In genomic region chr20:38645980-38646858, GRCh38 we compare ENCODE assay signal across 1 cellular context.
TF ChIP-seq lines count a peak whose summit lies in the region.

No MANE protein-coding gene starts in this region.

TF ChIP-seq in K562, 482 proteins besides CTCF, POLR2A, EP300 and RAD21 (continued from another document and continues in another):
- TF ChIP-seq CCNT2 (IDR thresholded peaks at IDR 0.05; ENCODE audit: borderline replicate concordance, extremely low read depth, insufficient read length, low read depth, low read length), result no peak
- TF ChIP-seq, protein P1, sequence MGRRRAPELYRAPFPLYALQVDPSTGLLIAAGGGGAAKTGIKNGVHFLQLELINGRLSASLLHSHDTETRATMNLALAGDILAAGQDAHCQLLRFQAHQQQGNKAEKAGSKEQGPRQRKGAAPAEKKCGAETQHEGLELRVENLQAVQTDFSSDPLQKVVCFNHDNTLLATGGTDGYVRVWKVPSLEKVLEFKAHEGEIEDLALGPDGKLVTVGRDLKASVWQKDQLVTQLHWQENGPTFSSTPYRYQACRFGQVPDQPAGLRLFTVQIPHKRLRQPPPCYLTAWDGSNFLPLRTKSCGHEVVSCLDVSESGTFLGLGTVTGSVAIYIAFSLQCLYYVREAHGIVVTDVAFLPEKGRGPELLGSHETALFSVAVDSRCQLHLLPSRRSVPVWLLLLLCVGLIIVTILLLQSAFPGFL (CRISPR knock-in tag; IDR thresholded peaks at IDR 0.05), result peak; percentile 77; the same call in 1 of the 2 replicates
- TF ChIP-seq, protein P2, sequence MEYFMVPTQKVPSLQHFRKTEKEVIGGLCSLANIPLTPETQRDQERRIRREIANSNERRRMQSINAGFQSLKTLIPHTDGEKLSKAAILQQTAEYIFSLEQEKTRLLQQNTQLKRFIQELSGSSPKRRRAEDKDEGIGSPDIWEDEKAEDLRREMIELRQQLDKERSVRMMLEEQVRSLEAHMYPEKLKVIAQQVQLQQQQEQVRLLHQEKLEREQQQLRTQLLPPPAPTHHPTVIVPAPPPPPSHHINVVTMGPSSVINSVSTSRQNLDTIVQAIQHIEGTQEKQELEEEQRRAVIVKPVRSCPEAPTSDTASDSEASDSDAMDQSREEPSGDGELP (CRISPR knock-in tag; IDR thresholded peaks at IDR 0.05; ENCODE audit: borderline replicate concordance), result peak; percentile 66; the same call in 1 of the 2 replicates
- no peak for TF ChIP-seq ZNF785 (CRISPR knock-in tag; IDR thresholded peaks at IDR 0.05)
- TF ChIP-seq, protein P3, sequence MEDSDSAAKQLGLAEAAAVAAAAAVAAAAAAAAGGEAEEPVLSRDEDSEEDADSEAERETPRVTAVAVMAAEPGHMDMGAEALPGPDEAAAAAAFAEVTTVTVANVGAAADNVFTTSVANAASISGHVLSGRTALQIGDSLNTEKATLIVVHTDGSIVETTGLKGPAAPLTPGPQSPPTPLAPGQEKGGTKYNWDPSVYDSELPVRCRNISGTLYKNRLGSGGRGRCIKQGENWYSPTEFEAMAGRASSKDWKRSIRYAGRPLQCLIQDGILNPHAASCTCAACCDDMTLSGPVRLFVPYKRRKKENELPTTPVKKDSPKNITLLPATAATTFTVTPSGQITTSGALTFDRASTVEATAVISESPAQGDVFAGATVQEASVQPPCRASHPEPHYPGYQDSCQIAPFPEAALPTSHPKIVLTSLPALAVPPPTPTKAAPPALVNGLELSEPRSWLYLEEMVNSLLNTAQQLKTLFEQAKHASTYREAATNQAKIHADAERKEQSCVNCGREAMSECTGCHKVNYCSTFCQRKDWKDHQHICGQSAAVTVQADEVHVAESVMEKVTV (CRISPR knock-in tag; IDR thresholded peaks at IDR 0.05), result peak; percentile 80
- TF ChIP-seq MEF2A (IDR thresholded peaks at IDR 0.05; ENCODE audit: control insufficient read depth, low read depth, low read length), result no peak
- no peak for TF ChIP-seq CREB1 (IDR thresholded peaks at IDR 0.05)
- TF ChIP-seq CREB1 (CRISPR knock-in tag; IDR thresholded peaks at IDR 0.05), result peak; percentile 62; the same call in 1 of the 2 replicates
- TF ChIP-seq HINFP (tag; conservative IDR thresholded peaks at IDR 0.05; ENCODE audit: low read depth), result no peak
- TF ChIP-seq MAZ (CRISPR knock-in tag; conservative IDR thresholded peaks at IDR 0.05 in 1 of 2, IDR thresholded peaks at IDR 0.05 in 1 of 2), result peak in 1 of 2 experiments; percentile 87; a peak in 2 of 4 replicates
- TF ChIP-seq FOXA3 (CRISPR knock-in tag; conservative IDR thresholded peaks at IDR 0.05 in 1 of 2, IDR thresholded peaks at IDR 0.05 in 1 of 2), result peak in 1 of 2 experiments; percentile 26; a peak in 1 of 4 replicates
- TF ChIP-seq CREM (IDR thresholded peaks at IDR 0.05; ENCODE audit: low read depth), result peak; percentile 65
- TF ChIP-seq, protein P4, sequence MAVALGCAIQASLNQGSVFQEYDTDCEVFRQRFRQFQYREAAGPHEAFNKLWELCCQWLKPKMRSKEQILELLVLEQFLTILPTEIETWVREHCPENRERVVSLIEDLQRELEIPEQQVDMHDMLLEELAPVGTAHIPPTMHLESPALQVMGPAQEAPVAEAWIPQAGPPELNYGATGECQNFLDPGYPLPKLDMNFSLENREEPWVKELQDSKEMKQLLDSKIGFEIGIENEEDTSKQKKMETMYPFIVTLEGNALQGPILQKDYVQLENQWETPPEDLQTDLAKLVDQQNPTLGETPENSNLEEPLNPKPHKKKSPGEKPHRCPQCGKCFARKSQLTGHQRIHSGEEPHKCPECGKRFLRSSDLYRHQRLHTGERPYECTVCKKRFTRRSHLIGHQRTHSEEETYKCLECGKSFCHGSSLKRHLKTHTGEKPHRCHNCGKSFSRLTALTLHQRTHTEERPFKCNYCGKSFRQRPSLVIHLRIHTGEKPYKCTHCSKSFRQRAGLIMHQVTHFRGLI (CRISPR knock-in tag; IDR thresholded peaks at IDR 0.05), result no peak
- peak in 1 of 2 experiments; percentile 59; a peak in 2 of 4 replicates for TF ChIP-seq RCOR1 (IDR thresholded peaks at IDR 0.05; ENCODE audit: borderline replicate concordance in 1 of 2, low read depth in 2 of 2, low read length in 2 of 2)
- peak; percentile 23 for TF ChIP-seq ZFP36 (IDR thresholded peaks at IDR 0.05; ENCODE audit: low read depth, low read length, partially characterized antibody)
- TF ChIP-seq HMGN3 (IDR thresholded peaks at IDR 0.05; ENCODE audit: borderline replicate concordance, extremely low read depth, insufficient read length, low read depth, low read length), result peak; percentile 70
- peak in 1 of 2 experiments; percentile 64; a peak in 1 of 4 replicates for TF ChIP-seq TBL1XR1 (IDR thresholded peaks at IDR 0.05; ENCODE audit: low read length in 2 of 2)
- TF ChIP-seq TEAD4 (IDR thresholded peaks at IDR 0.05; ENCODE audit: low read length), result no peak
- no peak for TF ChIP-seq TEAD4 (CRISPR knock-in tag; IDR thresholded peaks at IDR 0.05; ENCODE audit: borderline replicate concordance)
- peak; percentile 55; the same call in 1 of the 2 replicates for TF ChIP-seq GABPB1 (CRISPR knock-in tag; IDR thresholded peaks at IDR 0.05)
- TF ChIP-seq RBM25 (IDR thresholded peaks at IDR 0.05; ENCODE audit: low read depth, low read length, severe bottlenecking), result no peak
- peak; percentile 97 for TF ChIP-seq KLF13 (tag; IDR thresholded peaks at IDR 0.05; ENCODE audit: borderline replicate concordance, low read depth)
- TF ChIP-seq ZBTB8A (IDR thresholded peaks at IDR 0.05; ENCODE audit: partially characterized antibody), result no peak
- no peak for TF ChIP-seq HEY1 (CRISPR knock-in tag; IDR thresholded peaks at IDR 0.05; ENCODE audit: borderline replicate concordance)
- TF ChIP-seq NR2C2 (CRISPR knock-in tag; IDR thresholded peaks at IDR 0.05), result peak; percentile 44; the same call in 1 of the 2 replicates
- TF ChIP-seq NR2C2 (tag; IDR thresholded peaks at IDR 0.05), result no peak
- peak; percentile 85; the same call in 1 of the 2 replicates for TF ChIP-seq XRCC5 (IDR thresholded peaks at IDR 0.05; ENCODE audit: low read depth, low read length)
- TF ChIP-seq PTRF (tag; IDR thresholded peaks at IDR 0.05), result no peak
- TF ChIP-seq, protein P5, sequence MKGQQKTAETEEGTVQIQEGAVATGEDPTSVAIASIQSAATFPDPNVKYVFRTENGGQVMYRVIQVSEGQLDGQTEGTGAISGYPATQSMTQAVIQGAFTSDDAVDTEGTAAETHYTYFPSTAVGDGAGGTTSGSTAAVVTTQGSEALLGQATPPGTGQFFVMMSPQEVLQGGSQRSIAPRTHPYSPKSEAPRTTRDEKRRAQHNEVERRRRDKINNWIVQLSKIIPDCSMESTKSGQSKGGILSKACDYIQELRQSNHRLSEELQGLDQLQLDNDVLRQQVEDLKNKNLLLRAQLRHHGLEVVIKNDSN (CRISPR knock-in tag; IDR thresholded peaks at IDR 0.05), result peak; percentile 61
- TF ChIP-seq YY1 (IDR thresholded peaks at IDR 0.05; ENCODE audit: borderline replicate concordance in 1 of 3, control insufficient read depth in 1 of 3, extremely low read depth in 1 of 3, insufficient read depth in 3 of 3, insufficient read length in 1 of 3, insufficient replicate concordance in 2 of 3, low read depth in 1 of 3, low read length in 2 of 3), result peak in 2 of 3 experiments; percentile 53 to 64
- peak; percentile 43; the same call in 1 of the 2 replicates for TF ChIP-seq SPI1 (IDR thresholded peaks at IDR 0.05; ENCODE audit: borderline replicate concordance, low read depth, low read length)
- peak in 1 of 2 experiments; percentile 14 for TF ChIP-seq E2F6 (IDR thresholded peaks at IDR 0.05; ENCODE audit: borderline replicate concordance in 1 of 2, extremely low read depth in 1 of 2, insufficient read depth in 1 of 2, insufficient read length in 1 of 2, low read depth in 1 of 2, low read length in 1 of 2, poor library complexity in 1 of 2, severe bottlenecking in 1 of 2)
- TF ChIP-seq SOX6 (IDR thresholded peaks at IDR 0.05), result 0 out of 2 replicates have a peak, but pooled peaks have one; percentile 8
- TF ChIP-seq, protein P6, sequence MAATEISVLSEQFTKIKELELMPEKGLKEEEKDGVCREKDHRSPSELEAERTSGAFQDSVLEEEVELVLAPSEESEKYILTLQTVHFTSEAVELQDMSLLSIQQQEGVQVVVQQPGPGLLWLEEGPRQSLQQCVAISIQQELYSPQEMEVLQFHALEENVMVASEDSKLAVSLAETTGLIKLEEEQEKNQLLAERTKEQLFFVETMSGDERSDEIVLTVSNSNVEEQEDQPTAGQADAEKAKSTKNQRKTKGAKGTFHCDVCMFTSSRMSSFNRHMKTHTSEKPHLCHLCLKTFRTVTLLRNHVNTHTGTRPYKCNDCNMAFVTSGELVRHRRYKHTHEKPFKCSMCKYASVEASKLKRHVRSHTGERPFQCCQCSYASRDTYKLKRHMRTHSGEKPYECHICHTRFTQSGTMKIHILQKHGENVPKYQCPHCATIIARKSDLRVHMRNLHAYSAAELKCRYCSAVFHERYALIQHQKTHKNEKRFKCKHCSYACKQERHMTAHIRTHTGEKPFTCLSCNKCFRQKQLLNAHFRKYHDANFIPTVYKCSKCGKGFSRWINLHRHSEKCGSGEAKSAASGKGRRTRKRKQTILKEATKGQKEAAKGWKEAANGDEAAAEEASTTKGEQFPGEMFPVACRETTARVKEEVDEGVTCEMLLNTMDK (IDR thresholded peaks at IDR 0.05; ENCODE audit: borderline replicate concordance, insufficient read depth, low read depth, low read length, poor library complexity, severe bottlenecking), result peak; percentile 67
- TF ChIP-seq ATF4 (CRISPR knock-in tag; IDR thresholded peaks at IDR 0.05), result no peak
- peak; percentile 25; the same call in 1 of the 2 replicates for TF ChIP-seq CXXC5 (CRISPR knock-in tag; IDR thresholded peaks at IDR 0.05)
- 0 out of 4 replicates have a peak, but pooled peaks of 1 of the 2 experiments have one; percentile 18 for TF ChIP-seq ZMIZ1 (IDR thresholded peaks at IDR 0.05; ENCODE audit: low read depth in 2 of 2, low read length in 2 of 2)
- no peak for TF ChIP-seq U2AF1 (optimal IDR thresholded peaks at IDR 0.05; ENCODE audit: low read depth, low read length)
- TF ChIP-seq, protein P7, sequence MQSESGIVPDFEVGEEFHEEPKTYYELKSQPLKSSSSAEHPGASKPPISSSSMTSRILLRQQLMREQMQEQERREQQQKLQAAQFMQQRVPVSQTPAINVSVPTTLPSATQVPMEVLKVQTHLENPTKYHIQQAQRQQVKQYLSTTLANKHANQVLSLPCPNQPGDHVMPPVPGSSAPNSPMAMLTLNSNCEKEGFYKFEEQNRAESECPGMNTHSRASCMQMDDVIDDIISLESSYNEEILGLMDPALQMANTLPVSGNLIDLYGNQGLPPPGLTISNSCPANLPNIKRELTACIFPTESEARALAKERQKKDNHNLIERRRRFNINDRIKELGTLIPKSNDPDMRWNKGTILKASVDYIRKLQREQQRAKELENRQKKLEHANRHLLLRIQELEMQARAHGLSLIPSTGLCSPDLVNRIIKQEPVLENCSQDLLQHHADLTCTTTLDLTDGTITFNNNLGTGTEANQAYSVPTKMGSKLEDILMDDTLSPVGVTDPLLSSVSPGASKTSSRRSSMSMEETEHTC (IDR thresholded peaks at IDR 0.05), result peak; percentile 57; the same call in 1 of the 2 replicates
- TF ChIP-seq MTA1 (IDR thresholded peaks at IDR 0.05; ENCODE audit: borderline replicate concordance), result no peak
- TF ChIP-seq FIP1L1 (IDR thresholded peaks at IDR 0.05; ENCODE audit: low read depth, low read length, poor library complexity, severe bottlenecking), result peak; percentile 58
- TF ChIP-seq ATF1 (CRISPR knock-in tag; IDR thresholded peaks at IDR 0.05), result no peak
- peak; percentile 53 for TF ChIP-seq ATF1 (tag; IDR thresholded peaks at IDR 0.05)
- no peak for TF ChIP-seq ZNF263 (CRISPR knock-in tag; IDR thresholded peaks at IDR 0.05; ENCODE audit: borderline replicate concordance)
